8 cellular contexts compared by ENCODE assay signal in the genomic region with DNA sequence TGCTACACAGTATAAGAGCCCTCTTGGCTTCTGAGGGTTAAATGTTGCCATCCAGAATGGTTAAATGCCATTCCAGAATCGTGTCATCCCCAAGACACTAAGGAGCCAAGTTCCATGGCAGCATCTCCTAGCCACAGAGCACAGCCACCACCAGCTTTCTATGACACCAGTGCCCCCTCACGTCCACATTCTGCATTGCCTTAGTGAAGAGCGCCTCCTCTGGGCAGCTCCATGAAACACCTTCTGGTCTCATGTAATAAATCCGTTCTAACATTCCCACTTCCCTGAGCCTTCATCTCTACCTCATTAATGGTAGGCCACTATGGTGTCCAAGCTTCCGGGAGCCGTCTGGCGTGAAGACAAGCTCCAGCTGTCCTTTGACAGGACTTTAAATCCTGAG. TPM values are rescaled to one million over a fixed set of nuclear protein-coding genes. Genes with fewer than 3 reads are reported as not detected.
A peak's percentile ranks its signal among the peaks of the same experiment; 100 is the strongest.
DNase-seq lines count a peak whose midpoint lies in the region; ATAC-seq and TF ChIP-seq lines count a peak whose summit lies in the region.

No MANE protein-coding gene starts in this region.

- DNase-seq in CD14-positive monocyte (ENCODE audit: low spot score): peak; percentile 57
- DNase-seq in adrenal gland: peak in 6 of 7 donors; percentile 32 to 74 (median 58)
- DNase-seq in iPS DF 19.7 (ENCODE audit: low read depth, low spot score): peak; percentile 40
- DNase-seq in stimulated activated CD4-positive, alpha-beta T cell treated with anti-CD3 and anti-CD28 coated beads, Interleukin-4, amount 100 ng/mL, for 24 hours: peak; percentile 20
- no peak for DNase-seq in NCI-H1930 (lab: John Stamatoyannopoulos, UW)
- DNase-seq in NCI-H2196 (lab: John Stamatoyannopoulos, UW; ENCODE audit: unreplicated experiment): no peak

- H3K27ac ChIP-seq in OCI-LY3 (ENCODE audit: low read length) (no peak overlapping the region), adrenal gland (no peak overlapping the region)

- H3K4me2 ChIP-seq in OCI-LY3 (ENCODE audit: low read length): no peak overlapping the region

- H3K4me3 ChIP-seq in OCI-LY3 (ENCODE audit: low read length): no peak overlapping the region
- no peak overlapping the region for H3K4me3 ChIP-seq in adrenal gland

- no peaks in the 10 kb centered on the region for H3K9me3 ChIP-seq in OCI-LY3 (ENCODE audit: insufficient read depth, low read length)
- H3K9me3 ChIP-seq in adrenal gland (replicated peaks in 1 of 3): no peaks in the 10 kb centered on the region

- whole genome bisulfite sequencing in adrenal gland, 4 donors: 40 to 49% (median 44%) methylated on average over 7 of the region's 7 CpGs

- peaks cover 7% of the 10 kb centered on the region for H3K4me1 Mint-ChIP-seq in CD14-positive monocyte

- peaks cover 0 to 7% (median 0%) of the 10 kb centered on the region in 3 donors for H3K27me3 Mint-ChIP-seq in CD14-positive monocyte (ENCODE audit: low read depth in 3 of 3)

- no peaks in the 10 kb centered on the region for H3K79me2 ChIP-seq in OCI-LY3 (ENCODE audit: low read length)

- H4K20me1 ChIP-seq in OCI-LY3 (ENCODE audit: insufficient read depth, low read length): no peaks in the 10 kb centered on the region

- peak; percentile 83 for TF ChIP-seq CTCF in CD14-positive monocyte (IDR thresholded peaks at IDR 0.05)
- TF ChIP-seq CTCF in OCI-LY3 (IDR thresholded peaks at IDR 0.05; ENCODE audit: low read depth, low read length): peak; percentile 100
- TF ChIP-seq CTCF in adrenal gland (IDR thresholded peaks at IDR 0.05): peak; percentile 31 to 84 (median 66)

- no peak for TF ChIP-seq POLR2A in adrenal gland (IDR thresholded peaks at IDR 0.05)

- ATAC-seq in GM21619 (IDR thresholded peaks at IDR 0.05; ENCODE audit: unreplicated experiment): peak; percentile 51

- H3K36me3 ChIP-seq in OCI-LY3 (replicated peaks; ENCODE audit: low read depth, low read length) (no peaks in the 10 kb centered on the region), adrenal gland (replicated peaks in 1 of 2) (no peaks in the 10 kb centered on the region)

- no peak overlapping the region for H3K9ac ChIP-seq in OCI-LY3 (ENCODE audit: low read length)

- peaks cover 18 to 21% of the 10 kb centered on the region in 2 donors for H3K36me3 Mint-ChIP-seq in CD14-positive monocyte

- intact Hi-C loops in CD14-positive monocyte (cut with micrococcal nuclease) (no loop called here), adrenal gland (cut with DNase I) (no loop called here)

- H3K4me1 ChIP-seq in OCI-LY3 (ENCODE audit: low read length): no peaks in the 10 kb centered on the region
- no peaks in the 10 kb centered on the region for H3K4me1 ChIP-seq in adrenal gland (replicated peaks in 1 of 2)

- peak overlapping the region in 1 of 7 donors; percentile 10 for H3K27ac Mint-ChIP-seq in CD14-positive monocyte

- peaks cover 6% of the 10 kb centered on the region; the same call in 1 of the 2 replicates for H3K27me3 ChIP-seq in OCI-LY3 (ENCODE audit: low read depth, low read length)
- H3K27me3 ChIP-seq in adrenal gland: no peaks in the 10 kb centered on the region

- no peak overlapping the region for H3K4me3 Mint-ChIP-seq in CD14-positive monocyte

- no peak overlapping the region for H2AFZ ChIP-seq in OCI-LY3 (ENCODE audit: low read depth, low read length)

- peaks cover 0 to 5% (median 0%) of the 10 kb centered on the region in 7 donors for H3K9me3 Mint-ChIP-seq in CD14-positive monocyte

RNA-seq across cellular contexts. Expression of gene CBY3, which starts 12.4 kb away (rescaled TPM):
- polyA plus RNA-seq in CD14-positive monocyte: not detected
- total RNA-seq in adrenal gland: not detected
- under 1 TPM in 1 of 3 donors, not detected in 2; 0.10 TPM for polyA plus RNA-seq in adrenal gland

RNA-seq across cellular contexts. Expression of gene CANX, which starts 30.4 kb away (rescaled TPM):
- 100 to 1,000 TPM; 259 to 368 TPM for polyA plus RNA-seq in CD14-positive monocyte
- total RNA-seq in adrenal gland: 1,000 to 10,000 TPM in 1 of 8 donors, 100 to 1,000 TPM in 7; 217 to 1,022 (median 394) TPM
- 100 to 1,000 TPM in 1 of 3 donors, 10 to 100 TPM in 2; 80.0 to 992 (median 88.0) TPM for polyA plus RNA-seq in adrenal gland

RNA-seq across cellular contexts. Expression of gene HNRNPH1, which starts 44.9 kb away (rescaled TPM):
- polyA plus RNA-seq in CD14-positive monocyte (10 to 100 TPM; 47.4 to 51.9 TPM), adrenal gland (100 to 1,000 TPM; 284 to 516 (median 357) TPM)
- 100 to 1,000 TPM; 131 to 516 (median 337) TPM for total RNA-seq in adrenal gland

Comparison
In these comparisons a context has a peak if more than half of its experiments do, and no peak if none do; other contexts are left out.
1. DNase-seq: peak in CD14-positive monocyte (single experiment), adrenal gland (6 of 7), iPS DF 19.7 (single experiment) and stimulated activated CD4-positive, alpha-beta T cell treated with anti-CD3 and anti-CD28 coated beads, Interleukin-4, amount 100 ng/mL, for 24 hours (single experiment); none in NCI-H1930 (0 of 2) and NCI-H2196 (single experiment).
2. RNA of gene HNRNPH1, which starts 44.9 kb away (polyA plus RNA-seq): 284 to 516 TPM in adrenal gland; 47.4 to 51.9 TPM in CD14-positive monocyte; every median in the first group is over 4 times any median in the second.
3. Peak in every context shown above with its lines, with median percentiles within 50 percentile points of each other: CTCF ChIP-seq.